In the genomic region with DNA sequence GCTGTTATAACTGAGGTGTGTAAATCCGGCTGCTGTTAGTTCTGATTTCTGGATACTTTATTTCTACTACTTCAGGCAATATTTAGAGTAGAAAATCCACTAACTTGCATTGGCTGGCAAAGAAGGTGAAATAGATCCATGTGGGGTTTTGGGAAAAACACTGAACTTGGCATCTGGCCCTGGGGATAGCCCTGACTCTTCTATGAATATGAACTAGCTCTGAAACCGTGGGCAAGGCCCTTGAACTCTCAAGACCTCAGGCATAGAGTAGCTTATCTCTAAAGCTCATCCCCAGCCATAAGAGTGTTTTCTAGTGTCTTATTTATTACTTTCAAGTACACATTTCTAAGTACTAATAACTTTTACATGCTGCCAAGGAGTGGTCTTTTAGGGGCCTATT, we compare ENCODE assay signal across 6 cellular contexts.
"Had no signal": no experiment of that assay in that cellular context is flagged by ENCODE, and none has a peak within 500 bp of the region (broad histone marks: within the 10 kb centered on the region; RNA-seq: fewer than 3 reads in every experiment).

No MANE protein-coding gene starts in this region.

- DNase-seq: IMR-90, KBM-7, KG1 had no signal

- H3K4me3 ChIP-seq: K562 had no signal

- H3K27ac ChIP-seq: HL-60 had no signal

- ATAC-seq: HepG2, K562 had no signal
